ENCODE assay signal across 9 cellular contexts in genomic region chr1:154418898-154419619, GRCh38. TPM values are rescaled to one million over a fixed set of nuclear protein-coding genes. Genes with fewer than 3 reads are reported as not detected.
DNase-seq lines count a peak whose midpoint lies in the region; ATAC-seq and TF ChIP-seq lines count a peak whose summit lies in the region.
"Had no signal": no experiment of that assay in that cellular context is flagged by ENCODE, and none has a peak within 500 bp of the region (broad histone marks: within the 10 kb centered on the region; RNA-seq: fewer than 3 reads in every experiment).

No MANE protein-coding gene starts in this region.

- H3K4me1 ChIP-seq in CD8-positive, alpha-beta T cell (ENCODE audit: insufficient read depth, low read length), result peaks cover 57% of the 10 kb centered on the region
- H3K4me1 ChIP-seq in fibroblast of lung (ENCODE audit: control insufficient read depth, extremely low read depth, insufficient read depth, low read length) (peaks cover 48% of the 10 kb centered on the region), psoas muscle (peaks cover 93% of the 10 kb centered on the region)

- no peak for TF ChIP-seq CTCF in CD8-positive, alpha-beta T cell (IDR thresholded peaks at IDR 0.05)
- TF ChIP-seq CTCF in fibroblast of lung (conservative IDR thresholded peaks at IDR 0.05 in 1 of 2, IDR thresholded peaks at IDR 0.05 in 1 of 2; ENCODE audit: low read depth in 1 of 2, low read length in 2 of 2) (no peak), psoas muscle (IDR thresholded peaks at IDR 0.05) (no peak)

- intact Hi-C loops in CD8-positive, alpha-beta T cell (cut with DNase I, micrococcal nuclease), result loop anchor here in 1 of 2 experiments (1.0 kb wide), 1 partner anchor 13 kb away; no protein-coding TSS in a partner anchor
- intact Hi-C loops in psoas muscle (cut with DNase I), result loop anchor here in 1 of 2 donors (1.0 kb wide), 1 partner anchor 14 kb away; the partner anchor contains the start of gene IL6R

- no peaks in the 10 kb centered on the region for H3K9me3 ChIP-seq in CD8-positive, alpha-beta T cell (ENCODE audit: low read length)
- no peaks in the 10 kb centered on the region for H3K9me3 ChIP-seq in fibroblast of lung (ENCODE audit: control insufficient read depth, insufficient read depth, low read depth, low read length)
- no peaks in the 10 kb centered on the region for H3K9me3 ChIP-seq in psoas muscle
- H3K9me3 ChIP-seq: MG63 had no signal

- H3K4me3 Mint-ChIP-seq in CD8-positive, alpha-beta T cell, result peak overlapping the region; percentile 76
- peak overlapping the region; percentile 59 to 75 (median 66) for H3K4me3 Mint-ChIP-seq in T-cell

- H3K79me2 ChIP-seq in fibroblast of lung (ENCODE audit: control insufficient read depth, insufficient read depth, low read length), result peaks cover 5% of the 10 kb centered on the region

- peak overlapping the region; percentile 46 for H3K27ac ChIP-seq in CD8-positive, alpha-beta T cell (ENCODE audit: low read depth, low read length)
- peak overlapping the region; percentile 72 for H3K27ac ChIP-seq in fibroblast of lung (ENCODE audit: insufficient read depth, low read length)
- H3K27ac ChIP-seq in psoas muscle, result peak overlapping the region; percentile 98

- H3K4me3 ChIP-seq in CD8-positive, alpha-beta T cell (ENCODE audit: low read depth, low read length), result peak overlapping the region; percentile 39
- H3K4me3 ChIP-seq in fibroblast of lung (replicated peaks in 1 of 4; ENCODE audit: control extremely low read depth in 1 of 4, insufficient read depth in 1 of 4, low read depth in 3 of 4, low read length in 4 of 4) (no peak overlapping the region), psoas muscle (peak overlapping the region; percentile 48)
- H3K4me3 ChIP-seq: MG63 had no signal

- H3K27ac Mint-ChIP-seq in CD8-positive, alpha-beta T cell, result peak overlapping the region; percentile 94
- peak overlapping the region; percentile 97 for H3K27ac Mint-ChIP-seq in T-cell

- DNase-seq in CD8-positive, alpha-beta T cell, result no peak
- DNase-seq in T-cell (no peak), fibroblast of lung (ENCODE audit: low read depth in 2 of 2) (no peak), psoas muscle (peak in 1 of 2 donors; percentile 66), dermis blood vessel endothelial cell (no peak)

- H3K4me2 ChIP-seq in fibroblast of lung (ENCODE audit: extremely low read depth, insufficient read depth, low read length), result peak overlapping the region; percentile 57

- peak overlapping the region; percentile 37 for H3K9ac ChIP-seq in fibroblast of lung (ENCODE audit: insufficient read depth, low read length)

- peaks cover 69% of the 10 kb centered on the region for H3K4me1 Mint-ChIP-seq in CD8-positive, alpha-beta T cell (ENCODE audit: low read depth)
- peaks cover 85 to 89% (median 87%) of the 10 kb centered on the region in 3 donors for H3K4me1 Mint-ChIP-seq in T-cell

- 7 to 23% (median 10%) methylated on average over 5 of the region's 5 CpGs for WGBS in psoas muscle, 3 donors

- H3K36me3 Mint-ChIP-seq in CD8-positive, alpha-beta T cell, result peaks cover 14% of the 10 kb centered on the region
- H3K36me3 Mint-ChIP-seq in T-cell, result peaks cover 11% of the 10 kb centered on the region

- H3K9me3 Mint-ChIP-seq in CD8-positive, alpha-beta T cell, result no peaks in the 10 kb centered on the region
- H3K9me3 Mint-ChIP-seq in T-cell, result no peaks in the 10 kb centered on the region

- CTCF ChIA-PET in CD8-positive, alpha-beta T cell (lab: Charles Lee), result interaction anchor here (0.8 to 2.7 kb wide), 8 partner anchors 9 to 84 kb away, joined by 3 to 11 read pairs (median 6); partner anchors contain the start of gene IL6R
- CTCF ChIA-PET in T-cell (lab: Charles Lee), result interaction anchor here in 1 of 2 donors (0.7 to 1.4 kb wide), 2 partner anchors 12 to 44 kb away, joined by 4 to 5 read pairs; no protein-coding TSS in a partner anchor

- POLR2A ChIA-PET in CD8-positive, alpha-beta T cell (lab: Charles Lee), result interaction anchor here (1.2 to 2.8 kb wide), 6 partner anchors 10 to 44 kb away, joined by 3 to 20 read pairs (median 6); partner anchors contain the start of gene IL6R
- POLR2A ChIA-PET in T-cell (lab: Charles Lee), result interaction anchor here in 1 of 2 donors (0.5 to 0.6 kb wide), 3 partner anchors 8 to 775 kb away, joined by 3 to 8 read pairs (median 7); no protein-coding TSS in a partner anchor

- no peak for ATAC-seq in CD8-positive, alpha-beta T cell
- peak in 1 of 4 experiments; percentile 17 for ATAC-seq in T-cell (replicated peaks in 1 of 4)
- peak; percentile 4 to 31 (median 21) for ATAC-seq in psoas muscle
- no peak for ATAC-seq in GM18519 (IDR thresholded peaks at IDR 0.05; ENCODE audit: low FRiP score, unreplicated experiment)
- ATAC-seq in GM21717 (IDR thresholded peaks at IDR 0.05; ENCODE audit: unreplicated experiment), result no peak
- ATAC-seq in GM18858 (IDR thresholded peaks at IDR 0.05; ENCODE audit: unreplicated experiment), result no peak

- no peaks in the 10 kb centered on the region for H4K20me1 ChIP-seq in fibroblast of lung (ENCODE audit: control insufficient read depth, extremely low read depth, insufficient read depth, low read length)

- H3K36me3 ChIP-seq in CD8-positive, alpha-beta T cell (ENCODE audit: insufficient read depth, low read length), result no peaks in the 10 kb centered on the region
- no peaks in the 10 kb centered on the region for H3K36me3 ChIP-seq in fibroblast of lung (ENCODE audit: control insufficient read depth, insufficient read depth, low read length)
- peaks cover 0 to 3% of the 10 kb centered on the region in 2 donors for H3K36me3 ChIP-seq in psoas muscle (ENCODE audit: insufficient read depth in 1 of 2, low read depth in 1 of 2)
- H3K36me3 ChIP-seq: MG63 had no signal

- no peaks in the 10 kb centered on the region for H3K27me3 ChIP-seq in CD8-positive, alpha-beta T cell (ENCODE audit: insufficient read depth, low read length)
- H3K27me3 ChIP-seq in fibroblast of lung (ENCODE audit: control insufficient read depth, insufficient read depth, low read length) (no peaks in the 10 kb centered on the region), psoas muscle (ENCODE audit: insufficient read depth in 3 of 3, low read length in 2 of 3) (no peaks in the 10 kb centered on the region)
- H3K27me3 ChIP-seq: MG63 had no signal

- no peaks in the 10 kb centered on the region for H3K27me3 Mint-ChIP-seq in CD8-positive, alpha-beta T cell (ENCODE audit: low read depth)
- H3K27me3 Mint-ChIP-seq in T-cell, result no peaks in the 10 kb centered on the region

- no peak overlapping the region for H2AFZ ChIP-seq in fibroblast of lung (ENCODE audit: low read length)

RNA-seq across cellular contexts. Expression of gene IL6R, which starts 13.9 kb away (rescaled TPM):
- 10 to 100 TPM in 1 of 2 experiments, 1 to 10 TPM in 1; 10.0 to 12.0 TPM for total RNA-seq in CD8-positive, alpha-beta T cell
- total RNA-seq in T-cell, result 10 to 100 TPM; 76.0 to 87.9 (median 80.8) TPM
- total RNA-seq in fibroblast of lung, result 12.8 and 21.0 TPM in 2 replicates
- 14.5 and 22.7 TPM in 2 replicates for polyA plus RNA-seq in fibroblast of lung
- 6.8 and 14.9 TPM in 2 replicates for polyA plus RNA-seq in fibroblast of lung (2012)
- 58.6 and 102 TPM in 2 replicates for polyA minus RNA-seq in fibroblast of lung (ENCODE audit: low replicate concordance)
- 100 to 1,000 TPM in 1 of 4 donors, 10 to 100 TPM in 3; 32.6 to 182 (median 80.9) TPM for total RNA-seq in psoas muscle
- polyA plus RNA-seq in psoas muscle, result 10 to 100 TPM; 41.7 to 97.7 (median 80.8) TPM
- 23.3 and 25.2 TPM in 2 replicates for total RNA-seq in dermis blood vessel endothelial cell

Comparison
In these comparisons a context has a peak if more than half of its experiments do, and no peak if none do; other contexts are left out.
1. ATAC-seq: peak in psoas muscle (4 of 4); none in CD8-positive, alpha-beta T cell (single experiment), GM18519 (single experiment), GM21717 (single experiment) and GM18858 (single experiment).
2. H3K27ac ChIP-seq: peak in every context shown above with its lines; median percentile 98 in psoas muscle; 72 in fibroblast of lung; 46 in CD8-positive, alpha-beta T cell.
3. H3K4me3 ChIP-seq: peak in CD8-positive, alpha-beta T cell (single experiment) and psoas muscle (single experiment); none in fibroblast of lung (0 of 4).